10 cellular contexts compared by ENCODE assay signal in genomic region chr4:184387351-184387750, GRCh38.
DNase-seq lines count a peak whose midpoint lies in the region; ATAC-seq and TF ChIP-seq lines count a peak whose summit lies in the region.
"Had no signal": no experiment of that assay in that cellular context is flagged by ENCODE, and none has a peak within 500 bp of the region (broad histone marks: within the 10 kb centered on the region; RNA-seq: fewer than 3 reads in every experiment).

No MANE protein-coding gene starts in this region.

- POLR2A ChIA-PET in OCI-LY7 (lab: Charles Lee) = interaction anchor here (0.6 to 1.5 kb wide), 7 partner anchors 31 to 1118 kb away, joined by 3 to 4 read pairs (median 3); no protein-coding TSS in a partner anchor

- H3K4me3 ChIP-seq in GM08714 (ENCODE audit: low read length) = peak overlapping the region; percentile 40; the same call in 1 of the 2 replicates
- H3K4me3 ChIP-seq in OCI-LY7 (ENCODE audit: low read depth, low read length, poor library complexity, severe bottlenecking) = peak overlapping the region; percentile 8
- no peak overlapping the region for H3K4me3 ChIP-seq in muscle layer of duodenum (ENCODE audit: low read depth in 1 of 2, low read length in 2 of 2)
- H3K4me3 ChIP-seq: mucosa of descending colon, skin epidermis had no signal

- DNase-seq in OCI-LY7 (ENCODE audit: low spot score) (peak; percentile 86), cerebellar nuclear complex (lab: John Stamatoyannopoulos, UW) (no peak), NCI-H2171 treated with DMSO at 0.1 percent for 48 hours (lab: John Stamatoyannopoulos, UW) (no peak), medulla oblongata (ENCODE audit: extremely low spot score) (no peak), HT-29 (ENCODE audit: low spot score) (no peak)
- DNase-seq: mucosa of descending colon had no signal

- peak overlapping the region; percentile 41 for H3K27ac ChIP-seq in OCI-LY7 (ENCODE audit: low read depth, low read length, poor library complexity, severe bottlenecking)
- peak overlapping the region; percentile 87 for H3K27ac ChIP-seq in muscle layer of duodenum (ENCODE audit: low read length)

- H3K9me2 ChIP-seq in OCI-LY7 (ENCODE audit: insufficient read depth, low read length) = no peaks in the 10 kb centered on the region

- peak overlapping the region; percentile 54 for H3K4me2 ChIP-seq in OCI-LY7 (ENCODE audit: low read length)

- H3K4me1 ChIP-seq in OCI-LY7 (ENCODE audit: insufficient read depth, low read length, poor library complexity, severe bottlenecking) = peaks cover 61% of the 10 kb centered on the region
- H3K4me1 ChIP-seq in muscle layer of duodenum (ENCODE audit: control insufficient read depth in 1 of 2, insufficient read depth in 2 of 2, low read length in 2 of 2) = peaks cover 40 to 41% of the 10 kb centered on the region in 2 donors

- H3K9me3 ChIP-seq in OCI-LY7 (ENCODE audit: low read length) (no peaks in the 10 kb centered on the region), muscle layer of duodenum (ENCODE audit: control insufficient read depth in 1 of 2, low read length in 2 of 2) (no peaks in the 10 kb centered on the region)
- H3K9me3 ChIP-seq: mucosa of descending colon had no signal

- intact Hi-C loops in OCI-LY7 (cut with micrococcal nuclease; ENCODE audit: unreplicated experiment) = loop anchor here (1.0 kb wide), 1 partner anchor 59 kb away; no protein-coding TSS in a partner anchor

- H4K20me1 ChIP-seq in OCI-LY7 (ENCODE audit: insufficient read depth, low read length) = 0 out of 2 replicates have a peak, but pooled peaks cover 6% of the 10 kb centered on the region

- no peak for TF ChIP-seq CTCF in OCI-LY7 (conservative IDR thresholded peaks at IDR 0.05; ENCODE audit: low read length)

- CTCF ChIA-PET in OCI-LY7 (lab: Charles Lee; ENCODE audit: unreplicated experiment) = interaction anchor here (0.7 to 0.8 kb wide), 2 partner anchors 9 to 10 kb away, joined by 6 to 10 read pairs; no protein-coding TSS in a partner anchor

- H3K27me3 ChIP-seq in muscle layer of duodenum (ENCODE audit: low read depth, low read length) = no peaks in the 10 kb centered on the region

- no peak overlapping the region for H2AFZ ChIP-seq in OCI-LY7 (ENCODE audit: low read length)

- ATAC-seq in GM19395 (IDR thresholded peaks at IDR 0.05; ENCODE audit: unreplicated experiment) = peak; percentile 26

- H3K36me3 ChIP-seq in OCI-LY7 (ENCODE audit: insufficient read depth, low read length) (peaks cover 63% of the 10 kb centered on the region), muscle layer of duodenum (ENCODE audit: control insufficient read depth in 1 of 2, insufficient read depth in 2 of 2, low read length in 2 of 2) (peaks cover 21 to 32% of the 10 kb centered on the region in 2 donors)

- no peaks in the 10 kb centered on the region for H3K79me2 ChIP-seq in OCI-LY7 (ENCODE audit: insufficient read depth, low read depth, low read length)

- no TSS peak for BruUV-seq in OCI-LY7 (replicated peaks; lab: Mats Ljungman, UMichigan)

Comparison
In these comparisons a context has a peak if more than half of its experiments do, and no peak if none do; other contexts are left out.
1. H3K4me3 ChIP-seq: peak in GM08714 (single experiment) and OCI-LY7 (single experiment); none in muscle layer of duodenum (0 of 2).